ENCODE assay signal across 1 cellular context in genomic region chr6:136429264-136429663, GRCh38.
TF ChIP-seq lines count a peak whose summit lies in the region.

No MANE protein-coding gene starts in this region.

TF ChIP-seq in HepG2, 621 proteins besides CTCF, POLR2A, EP300 and RAD21 (continued from another document):
- TF ChIP-seq ZFP36 (IDR thresholded peaks at IDR 0.05; ENCODE audit: borderline replicate concordance, low read depth, low read length, partially characterized antibody) (no peak), ZNF558 (CRISPR knock-in tag; IDR thresholded peaks at IDR 0.05; ENCODE audit: borderline replicate concordance) (no peak), KLF13 (CRISPR knock-in tag; IDR thresholded peaks at IDR 0.05) (no peak), E2F1 (CRISPR knock-in tag; IDR thresholded peaks at IDR 0.05) (no peak), ZHX2 (IDR thresholded peaks at IDR 0.05; ENCODE audit: low read depth) (no peak), ZHX2 (CRISPR knock-in tag; IDR thresholded peaks at IDR 0.05; ENCODE audit: borderline replicate concordance) (no peak), ZNF747 (CRISPR knock-in tag; IDR thresholded peaks at IDR 0.05; ENCODE audit: borderline replicate concordance) (no peak), ZNF639 (CRISPR knock-in tag; conservative IDR thresholded peaks at IDR 0.05) (no peak), ZFP90 (CRISPR knock-in tag; IDR thresholded peaks at IDR 0.05; ENCODE audit: borderline replicate concordance) (no peak)
